28 cellular contexts compared by ENCODE assay signal in the genomic region with DNA sequence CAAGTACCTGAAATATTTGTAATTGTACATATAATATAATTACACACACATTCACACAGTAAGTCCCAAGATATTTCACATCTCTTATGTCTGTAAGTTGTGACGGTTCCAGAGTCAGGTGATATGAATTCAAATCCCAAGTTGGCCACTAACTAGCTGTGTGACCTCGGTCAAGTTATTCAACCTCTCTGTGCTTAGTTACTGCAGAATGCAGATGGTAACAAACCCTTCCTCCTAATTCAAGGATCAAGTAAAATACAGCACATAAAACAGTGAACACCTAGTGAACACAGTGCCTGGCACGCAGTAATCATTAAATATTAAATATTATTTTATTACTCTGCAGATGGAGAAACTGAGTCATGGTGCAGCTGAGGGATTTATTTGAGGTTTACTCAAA.
"Had no signal": no experiment of that assay in that cellular context is flagged by ENCODE, and none has a peak within 500 bp of the region (broad histone marks: within the 10 kb centered on the region; RNA-seq: fewer than 3 reads in every experiment).

No MANE protein-coding gene starts in this region.

- H3K36me3 ChIP-seq: colonic mucosa, heart right ventricle, left lung, thoracic aorta, tibial nerve had no signal

- H3K79me2 ChIP-seq: parathyroid adenoma had no signal

- H3K27me3 ChIP-seq: colonic mucosa, foreskin keratinocyte, heart right ventricle, left lung, right lobe of liver, tibial nerve had no signal

- ATAC-seq: esophagus mucosa; foreskin keratinocyte; heart right ventricle; left cardiac atrium; left lung; mucosa of descending colon; natural killer cell treated with Interleukin-12 subunit alpha and Interleukin-12 subunit beta and Interleukin-15 and Interleukin-18, amount 100 ng/mL, for 72 hours; right lobe of liver; stimulated activated naive CD8-positive, alpha-beta T cell treated with anti-CD3 and anti-CD28 coated beads, Interleukin-15, amount 100 ng/mL, for 72 hours had no signal

- H3K27ac ChIP-seq: colonic mucosa, epithelial cell of prostate, foreskin keratinocyte, left lung, parathyroid adenoma, right lobe of liver had no signal

- H3K9ac ChIP-seq: parathyroid adenoma had no signal

- H3K4me1 ChIP-seq: colonic mucosa, parathyroid adenoma, right lobe of liver had no signal

- FAIRE-seq: islet of Langerhans had no signal

- H2AFZ ChIP-seq: parathyroid adenoma had no signal

- H3K9me3 ChIP-seq: colonic mucosa, heart right ventricle, left lung, mucosa of descending colon, right lobe of liver, thoracic aorta, tibial nerve had no signal

- H3K4me3 ChIP-seq: colonic mucosa, heart right ventricle, left lung, mucosa of descending colon, right lobe of liver, smooth muscle cell, thoracic aorta, tibial nerve had no signal

- H3K4me2 ChIP-seq: smooth muscle cell had no signal

- DNase-seq: colonic mucosa; effector CD8-positive, alpha-beta T cell; endodermal cell; foreskin keratinocyte; glutamatergic neuron; heart right ventricle; hippocampal formation; left cardiac atrium; left lung; mesenchymal stem cell; mucosa of descending colon; naive B cell; right lobe of liver; stimulated activated CD4-positive, alpha-beta T cell treated with anti-CD3 and anti-CD28 coated beads, Interleukin-12 subunit alpha, Interleukin-12 subunit beta, amount 100 ng/mL, for 4 hours; stimulated activated CD4-positive, alpha-beta T cell treated with anti-CD3 and anti-CD28 coated beads, Interleukin-1b, Interleukin-23, amount 100 ng/mL, for 48 hours; stimulated activated CD4-positive, alpha-beta T cell treated with anti-CD3 and anti-CD28 coated beads, Interleukin-4, amount 100 ng/mL, for 1 hour; stimulated activated CD8-positive, alpha-beta memory T cell treated with anti-CD3 and anti-CD28 coated beads, Interleukin-4, amount 100 ng/mL, for 48 hours; stimulated activated naive CD4-positive, alpha-beta T cell; stimulated activated naive CD8-positive, alpha-beta T cell treated with anti-CD3 and anti-CD28 coated beads, Interleukin-15, amount 100 ng/mL, for 72 hours; substantia nigra had no signal
